In the genomic region with DNA sequence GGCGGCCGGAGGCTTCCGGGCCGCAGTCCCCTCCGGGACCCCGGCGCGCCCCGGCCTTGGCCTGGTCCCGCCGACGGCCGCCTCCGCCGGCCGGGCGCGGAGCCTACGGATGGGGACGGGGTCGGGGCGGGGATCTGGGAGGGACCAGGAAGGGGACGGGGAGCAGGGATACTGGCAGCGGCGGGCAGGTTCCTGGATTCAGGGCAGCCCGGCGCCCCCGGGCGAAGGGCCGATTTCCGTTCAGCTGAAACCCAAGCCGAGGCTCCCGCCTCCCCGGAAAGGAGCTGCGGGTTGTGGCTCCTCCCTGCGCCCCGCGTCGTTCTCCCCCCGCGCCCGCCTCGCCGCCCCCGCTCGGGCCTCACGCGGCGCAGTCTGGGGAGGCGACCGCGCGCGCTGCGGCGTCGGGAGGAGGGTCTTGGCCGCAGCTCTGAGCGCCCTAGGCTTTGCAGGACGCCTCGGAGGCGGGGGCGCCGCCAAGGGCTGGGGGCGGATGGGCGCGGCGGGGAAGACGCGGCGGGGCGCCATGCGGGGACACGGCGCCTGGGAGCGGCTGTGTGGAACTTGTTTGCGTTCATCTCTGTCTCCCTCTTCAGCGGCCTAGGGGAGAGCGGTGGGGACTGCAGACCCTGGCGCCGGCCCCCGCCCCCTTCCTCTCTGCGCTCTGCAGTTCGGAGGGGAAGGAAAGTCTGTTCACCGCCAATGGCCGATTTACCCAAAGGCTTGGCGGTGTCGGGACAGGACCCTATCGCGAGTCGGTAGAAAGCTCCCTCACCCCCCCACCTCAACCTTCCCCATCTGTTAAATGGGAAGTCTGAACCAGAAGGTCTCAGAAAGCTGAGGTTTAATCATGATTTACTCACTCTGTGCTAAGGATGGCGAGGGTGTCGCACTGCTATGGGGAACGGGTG, we compare ENCODE assay signal across 8 cellular contexts. TPM values are rescaled to one million over a fixed set of nuclear protein-coding genes. Genes with fewer than 3 reads are reported as not detected.
DNase-seq lines count a peak whose midpoint lies in the region; ATAC-seq, FAIRE-seq and TF ChIP-seq lines count a peak whose summit lies in the region.

No MANE protein-coding gene starts in this region.

- H3K4me1 Mint-ChIP-seq in MCF 10A (ENCODE audit: insufficient read depth, unreplicated experiment): no peaks in the 10 kb centered on the region

- CTCF ChIA-PET in MCF 10A (lab: Yijun Ruan, JAX): interaction anchor here (0.6 to 1.3 kb wide), 4 partner anchors 17 to 304 kb away, joined by 3 to 4 read pairs (median 3); no protein-coding TSS in a partner anchor

- no peaks in the 10 kb centered on the region for H3K9me3 Mint-ChIP-seq in MCF 10A (ENCODE audit: unreplicated experiment)

- peaks cover 11 to 34% (median 20%) of the 10 kb centered on the region in 5 donors for H3K27me3 ChIP-seq in subcutaneous abdominal adipose tissue (ENCODE audit: control insufficient read depth in 5 of 5, insufficient read depth in 4 of 5, low read length in 5 of 5)

- H3K9me3 ChIP-seq in subcutaneous abdominal adipose tissue (ENCODE audit: control insufficient read depth in 5 of 5, low read length in 5 of 5): peaks cover 0 to 2% (median 0%) of the 10 kb centered on the region in 5 donors

- no peak for TF ChIP-seq CTCF in MCF 10A (IDR thresholded peaks at IDR 0.05; ENCODE audit: unreplicated experiment)

- ATAC-seq in activated CD4-positive, CD25-positive, alpha-beta regulatory T cell treated with anti-CD3 and anti-CD28 coated beads, Interleukin-2, amount 50 U/mL, for 24 hours: peak; percentile 38 to 55
- ATAC-seq in GM21619 (IDR thresholded peaks at IDR 0.05; ENCODE audit: unreplicated experiment): no peak

- peaks cover 11% of the 10 kb centered on the region for H3K27me3 Mint-ChIP-seq in MCF 10A (ENCODE audit: insufficient read depth, unreplicated experiment)

- DNase-seq in activated CD4-positive, CD25-positive, alpha-beta regulatory T cell (lab: John Stamatoyannopoulos, UW): no peak
- peak; percentile 31 for DNase-seq in NCI-H82 treated with DMSO at 0.1 percent for 48 hours (lab: John Stamatoyannopoulos, UW; ENCODE audit: unreplicated experiment)
- DNase-seq in MCF 10A (ENCODE audit: unreplicated experiment): peak; percentile 50
- peak; percentile 87 for DNase-seq in left kidney (ENCODE audit: low read depth, low spot score)
- no peak for DNase-seq in RCC 7860 (ENCODE audit: low spot score)

- no peak for FAIRE-seq in RCC 7860 (lab: Jason Lieb, UNC)

- no peak overlapping the region for H3K27ac Mint-ChIP-seq in MCF 10A (ENCODE audit: low read depth, unreplicated experiment)

- no peaks in the 10 kb centered on the region for H3K36me3 ChIP-seq in subcutaneous abdominal adipose tissue (ENCODE audit: control insufficient read depth in 5 of 5, insufficient read depth in 5 of 5, low read length in 5 of 5)

- BruUV-seq in MCF 10A (replicated peaks; lab: Mats Ljungman, UMichigan): no TSS peak

- H3K4me1 ChIP-seq in subcutaneous abdominal adipose tissue (ENCODE audit: control insufficient read depth in 5 of 5, insufficient read depth in 5 of 5, low read length in 5 of 5): peaks cover 0 to 20% (median 12%) of the 10 kb centered on the region in 5 donors

- H3K36me3 Mint-ChIP-seq in MCF 10A (ENCODE audit: insufficient read depth, unreplicated experiment): peaks cover 7% of the 10 kb centered on the region

- peak overlapping the region; percentile 60 for H3K4me3 Mint-ChIP-seq in MCF 10A (ENCODE audit: unreplicated experiment)

- H3K4me3 ChIP-seq in subcutaneous abdominal adipose tissue (ENCODE audit: low read depth in 1 of 5, low read length in 5 of 5): peak overlapping the region in 4 of 5 donors; percentile 61 to 68 (median 66)

- POLR2A ChIA-PET in MCF 10A (lab: Yijun Ruan, JAX): interaction anchor here (0.8 to 1.4 kb wide), 4 partner anchors 10 to 306 kb away, joined by 3 read pairs; partner anchors contain the start of gene DYNLT1

- no peak overlapping the region for H3K27ac ChIP-seq in subcutaneous abdominal adipose tissue (ENCODE audit: low read depth, low read length)

- intact Hi-C loops in MCF 10A (cut with micrococcal nuclease): no loop called here

- no peak overlapping the region for H3K9ac ChIP-seq in subcutaneous abdominal adipose tissue (ENCODE audit: low read length in 5 of 5)

RNA-seq across cellular contexts. Expression of gene TMEM181, which starts 22.7 kb away (rescaled TPM):
- 25.3 and 28.8 TPM in 2 replicates for total RNA-seq in MCF 10A (2022)

Comparison
In these comparisons a context has a peak if more than half of its experiments do, and no peak if none do; other contexts are left out.
1. DNase-seq: peak in NCI-H82 treated with DMSO at 0.1 percent for 48 hours (single experiment), MCF 10A (single experiment) and left kidney (single experiment); none in activated CD4-positive, CD25-positive, alpha-beta regulatory T cell (0 of 4) and RCC 7860 (single experiment).